ENCODE assay signal across 29 cellular contexts in the genomic region with DNA sequence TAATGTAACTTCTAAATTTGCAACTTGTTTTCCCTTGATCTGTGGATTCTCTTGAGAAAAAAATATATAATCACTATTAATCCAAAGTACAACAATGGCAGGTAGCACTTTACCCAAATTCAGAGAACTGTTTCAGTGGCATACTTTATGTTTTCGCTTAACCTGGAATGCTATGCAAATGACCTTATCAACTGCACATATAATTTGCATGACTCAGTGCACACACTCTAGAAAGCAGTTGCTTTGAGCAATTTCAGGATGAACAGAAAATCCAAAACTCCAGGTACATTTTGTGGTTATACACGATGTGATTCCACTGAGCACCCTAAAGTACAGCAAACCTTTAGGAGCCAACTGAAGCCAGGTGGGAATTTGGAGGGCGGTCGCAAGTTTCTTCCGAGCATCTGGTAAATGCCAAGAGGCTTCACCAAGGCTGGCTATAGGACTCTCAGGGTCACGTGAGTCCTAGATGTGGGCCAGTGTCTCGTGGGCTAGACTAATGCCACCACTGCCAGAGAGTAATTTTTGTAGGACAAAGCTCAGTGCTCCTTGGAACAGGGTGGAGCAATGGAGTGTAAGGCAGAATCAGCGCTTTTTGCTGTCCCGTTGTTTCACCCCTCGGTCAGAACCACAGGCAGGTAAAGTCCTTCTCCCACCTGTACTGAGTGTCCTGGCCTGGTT. TPM values are rescaled to one million over a fixed set of nuclear protein-coding genes. Genes with fewer than 3 reads are reported as not detected.
"Had no signal": no experiment of that assay in that cellular context is flagged by ENCODE, and none has a peak within 500 bp of the region (broad histone marks: within the 10 kb centered on the region; RNA-seq: fewer than 3 reads in every experiment).

No MANE protein-coding gene starts in this region.

- H3K27ac Mint-ChIP-seq: activated CD8-positive, alpha-beta T cell treated with anti-CD3 and anti-CD28 coated beads, Interleukin-2, amount 10 ng/mL, durations not matched to agents 7 days and 5 days; activated naive CD8-positive, alpha-beta T cell treated with anti-CD3 and anti-CD28 coated beads, Interleukin-2, amount 50 U/mL, for 24 hours; activated T-helper 1 cell treated with anti-CD3 and anti-CD28 coated beads, Interleukin-12 subunit alpha, Interleukin-12 subunit beta, Interleukin-2, Interleukin-4 antibody, amounts not matched to agents 30 ng/mL and 10 ng/mL and 1 ng/mL, durations not matched to agents 14 hours and 24 hours and 36 hours; effector memory CD8-positive, alpha-beta T cell; naive B cell; neural progenitor cell; progenitor cell of endocrine pancreas had no signal

- H3K27me3 ChIP-seq: brain microvascular endothelial cell, dorsolateral prefrontal cortex, esophagus muscularis mucosa, hepatocyte, neural progenitor cell, thyroid gland, upper lobe of right lung had no signal

- H3K9me3 ChIP-seq: lower lobe of right lung, thyroid gland, upper lobe of right lung had no signal

- H3K36me3 Mint-ChIP-seq: naive B cell, neural progenitor cell had no signal

- H3K9me3 Mint-ChIP-seq: activated T-helper 1 cell treated with anti-CD3 and anti-CD28 coated beads, Interleukin-12 subunit alpha, Interleukin-12 subunit beta, Interleukin-2, Interleukin-4 antibody, amounts not matched to agents 30 ng/mL and 10 ng/mL and 1 ng/mL, durations not matched to agents 14 hours and 24 hours and 36 hours; effector memory CD8-positive, alpha-beta T cell; neural progenitor cell had no signal

- H3K27ac ChIP-seq: brain microvascular endothelial cell, dorsolateral prefrontal cortex, esophagus muscularis mucosa, lower lobe of right lung, neural progenitor cell, thyroid gland, upper lobe of right lung, WERI-Rb-1 had no signal

- ATAC-seq: activated CD8-positive, alpha-beta T cell treated with anti-CD3 and anti-CD28 coated beads, Interleukin-2, amount 10 ng/mL, durations not matched to agents 7 days and 5 days; activated naive CD8-positive, alpha-beta T cell treated with anti-CD3 and anti-CD28 coated beads, Interleukin-2, amount 50 U/mL, for 24 hours; effector memory CD8-positive, alpha-beta T cell; left colon; lower lobe of right lung; stimulated activated naive CD8-positive, alpha-beta T cell treated with anti-CD3 and anti-CD28 coated beads, Interleukin-15, Interleukin-2, amounts not matched to agents 100 U/mL and 50 U/mL, for 24 hours; upper lobe of right lung had no signal

- H3K4me3 ChIP-seq: dorsolateral prefrontal cortex, esophagus muscularis mucosa, hepatocyte, lower lobe of right lung, neural progenitor cell, thyroid gland, upper lobe of right lung had no signal

- H3K27me3 Mint-ChIP-seq: progenitor cell of endocrine pancreas had no signal

- H3K79me2 ChIP-seq: hepatocyte had no signal

- H3K4me3 Mint-ChIP-seq: activated CD8-positive, alpha-beta T cell treated with anti-CD3 and anti-CD28 coated beads, Interleukin-2, amount 10 ng/mL, durations not matched to agents 7 days and 5 days; activated naive CD8-positive, alpha-beta T cell treated with anti-CD3 and anti-CD28 coated beads, Interleukin-2, amount 50 U/mL, for 24 hours; activated T-helper 1 cell treated with anti-CD3 and anti-CD28 coated beads, Interleukin-12 subunit alpha, Interleukin-12 subunit beta, Interleukin-2, Interleukin-4 antibody, amounts not matched to agents 30 ng/mL and 10 ng/mL and 1 ng/mL, durations not matched to agents 14 hours and 24 hours and 36 hours; effector memory CD8-positive, alpha-beta T cell; naive B cell; neural progenitor cell had no signal

- H3K4me1 Mint-ChIP-seq: activated naive CD8-positive, alpha-beta T cell treated with anti-CD3 and anti-CD28 coated beads, Interleukin-2, amount 50 U/mL, for 24 hours; naive B cell had no signal

- H3K36me3 ChIP-seq: brain microvascular endothelial cell, lower lobe of right lung, neural progenitor cell, thyroid gland, upper lobe of right lung, WERI-Rb-1 had no signal

- H3K9ac ChIP-seq: neural progenitor cell had no signal

- DNase-seq: activated CD4-positive, alpha-beta T cell treated with anti-CD3 and anti-CD28 coated beads, Interleukin-2, amount 50 U/mL, for 1 hour; activated CD4-positive, CD25-positive, alpha-beta regulatory T cell treated with anti-CD3 and anti-CD28 coated beads, Interleukin-2, amount 50 U/mL, for 72 hours; activated CD8-positive, alpha-beta T cell treated with anti-CD3 and anti-CD28 coated beads, Interleukin-2, amount 10 ng/mL, durations not matched to agents 7 days and 5 days; activated gamma-delta T cell; activated naive CD4-positive, alpha-beta T cell treated with anti-CD3 and anti-CD28 coated beads, Interleukin-2, amount 50 U/mL, for 16 hours; activated naive CD8-positive, alpha-beta T cell treated with anti-CD3 and anti-CD28 coated beads, Interleukin-2, amount 50 U/mL, for 24 hours; anterior cingulate cortex; brain microvascular endothelial cell; central memory CD4-positive, alpha-beta T cell; dorsolateral prefrontal cortex; effector memory CD8-positive, alpha-beta T cell; glutamatergic neuron; left colon; lower lobe of right lung; mesendoderm; naive B cell; stimulated activated CD4-positive, alpha-beta T cell treated with anti-CD3 and anti-CD28 coated beads, Interleukin-4, amount 100 ng/mL, for 4 hours; stimulated activated naive CD8-positive, alpha-beta T cell treated with anti-CD3 and anti-CD28 coated beads, Interleukin-15, Interleukin-2, amounts not matched to agents 100 U/mL and 50 U/mL, for 24 hours; T-helper 1 cell; thyroid gland; upper lobe of right lung; WERI-Rb-1 had no signal

- H2AFZ ChIP-seq: hepatocyte, neural progenitor cell had no signal

- H3K4me2 ChIP-seq: hepatocyte, neural progenitor cell had no signal

- H3K4me1 ChIP-seq: esophagus muscularis mucosa, lower lobe of right lung, neural progenitor cell, thyroid gland, upper lobe of right lung had no signal

RNA-seq across cellular contexts. Expression of a gene that starts 37.3 kb away (rescaled TPM):
- total RNA-seq: activated CD8-positive, alpha-beta T cell treated with anti-CD3 and anti-CD28 coated beads, Interleukin-2, amount 10 ng/mL, durations not matched to agents 7 days and 5 days; activated T-helper 1 cell treated with anti-CD3 and anti-CD28 coated beads, Interleukin-12 subunit alpha, Interleukin-12 subunit beta, Interleukin-2, Interleukin-4 antibody, amounts not matched to agents 30 ng/mL and 10 ng/mL and 1 ng/mL, durations not matched to agents 14 hours and 24 hours and 36 hours; endothelial cell of umbilical vein had no signal

RNA-seq across cellular contexts. Expression of a gene that starts 37.4 kb away (rescaled TPM):
- total RNA-seq: activated CD8-positive, alpha-beta T cell treated with anti-CD3 and anti-CD28 coated beads, Interleukin-2, amount 10 ng/mL, durations not matched to agents 7 days and 5 days; activated T-helper 1 cell treated with anti-CD3 and anti-CD28 coated beads, Interleukin-12 subunit alpha, Interleukin-12 subunit beta, Interleukin-2, Interleukin-4 antibody, amounts not matched to agents 30 ng/mL and 10 ng/mL and 1 ng/mL, durations not matched to agents 14 hours and 24 hours and 36 hours; hepatocyte; osteocyte had no signal
- polyA plus RNA-seq: hepatocyte had no signal
